In the genomic region with DNA sequence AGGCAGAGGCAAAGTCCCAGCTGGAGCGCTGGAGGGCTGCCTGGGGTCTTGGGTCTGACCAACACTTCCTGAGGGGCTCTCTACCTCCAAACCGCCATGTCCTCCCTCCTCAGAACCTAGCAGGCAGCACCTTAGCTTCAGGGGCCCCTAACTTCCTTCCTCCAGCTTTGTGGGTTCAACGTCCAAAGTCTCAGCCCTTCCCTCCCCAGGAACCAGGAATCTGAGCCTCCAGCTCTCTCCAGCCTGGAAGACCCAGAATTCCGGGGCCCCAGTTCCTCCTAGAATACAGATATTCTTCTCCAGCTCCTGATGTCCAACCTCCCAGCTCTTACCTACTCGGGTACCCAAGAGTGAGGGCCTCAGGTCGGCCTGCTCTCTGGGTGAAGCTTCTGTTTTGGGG, we compare ENCODE assay signal across 1 cellular context.
TF ChIP-seq lines count a peak whose summit lies in the region.

No MANE protein-coding gene starts in this region.

TF ChIP-seq in H1, 55 proteins besides CTCF, POLR2A, EP300 and RAD21:
- TF ChIP-seq CHD1 (IDR thresholded peaks at IDR 0.05; ENCODE audit: low read depth, low read length) (no peak), POU5F1 (IDR thresholded peaks at IDR 0.05; ENCODE audit: low read depth, low read length) (no peak), NANOG (IDR thresholded peaks at IDR 0.05; ENCODE audit: insufficient read depth, low read depth, low read length, poor library complexity, severe bottlenecking) (no peak), GABPA (IDR thresholded peaks at IDR 0.05; ENCODE audit: borderline replicate concordance, insufficient read depth, low read length) (no peak), FOSL1 (IDR thresholded peaks at IDR 0.05; ENCODE audit: insufficient read depth, low read depth, low read length) (no peak), BACH1 (IDR thresholded peaks at IDR 0.05; ENCODE audit: low read length) (no peak)
- TF ChIP-seq, protein P1, sequence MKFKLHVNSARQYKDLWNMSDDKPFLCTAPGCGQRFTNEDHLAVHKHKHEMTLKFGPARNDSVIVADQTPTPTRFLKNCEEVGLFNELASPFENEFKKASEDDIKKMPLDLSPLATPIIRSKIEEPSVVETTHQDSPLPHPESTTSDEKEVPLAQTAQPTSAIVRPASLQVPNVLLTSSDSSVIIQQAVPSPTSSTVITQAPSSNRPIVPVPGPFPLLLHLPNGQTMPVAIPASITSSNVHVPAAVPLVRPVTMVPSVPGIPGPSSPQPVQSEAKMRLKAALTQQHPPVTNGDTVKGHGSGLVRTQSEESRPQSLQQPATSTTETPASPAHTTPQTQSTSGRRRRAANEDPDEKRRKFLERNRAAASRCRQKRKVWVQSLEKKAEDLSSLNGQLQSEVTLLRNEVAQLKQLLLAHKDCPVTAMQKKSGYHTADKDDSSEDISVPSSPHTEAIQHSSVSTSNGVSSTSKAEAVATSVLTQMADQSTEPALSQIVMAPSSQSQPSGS (IDR thresholded peaks at IDR 0.05; ENCODE audit: low read length) = no peak
